In genomic region chr15:71316911-71317310, GRCh38 we compare ENCODE assay signal across 17 cellular contexts.
"Had no signal": no experiment of that assay in that cellular context is flagged by ENCODE, and none has a peak within 500 bp of the region (broad histone marks: within the 10 kb centered on the region; RNA-seq: fewer than 3 reads in every experiment).

No MANE protein-coding gene starts in this region.

- ATAC-seq: activated CD8-positive, alpha-beta T cell treated with anti-CD3 and anti-CD28 coated beads, Interleukin-2, amount 10 ng/mL, durations not matched to agents 7 days and 5 days; WTC11 had no signal

- H3K9ac ChIP-seq: KMS-11 had no signal

- H3K4me2 ChIP-seq: KMS-11 had no signal

- H3K27ac ChIP-seq: KMS-11 had no signal

- DNase-seq: activated CD4-positive, alpha-beta T cell treated with anti-CD3 and anti-CD28 coated beads for 48 hours; activated CD4-positive, alpha-beta T cell treated with anti-CD3 and anti-CD28 coated beads, Interleukin-2, amount 50 U/mL, for 4 hours; activated CD4-positive, CD25-positive, alpha-beta regulatory T cell treated with anti-CD3 and anti-CD28 coated beads, Interleukin-2, amount 50 U/mL, for 72 hours; activated CD8-positive, alpha-beta memory T cell treated with anti-CD3 and anti-CD28 coated beads, Interleukin-2, amount 50 U/mL, for 48 hours; activated CD8-positive, alpha-beta T cell treated with anti-CD3 and anti-CD28 coated beads, Interleukin-2, amount 10 ng/mL, durations not matched to agents 7 days and 5 days; activated naive CD4-positive, alpha-beta T cell; activated T-cell treated with anti-CD3 and anti-CD28 coated beads, Interleukin-2, amount 50 U/mL, for 1 hour; cerebellar nuclear complex; NCI-H1092; NCI-H1417; NCI-H1694 treated with DMSO at 0.1 percent for 48 hours; NCI-H2029 treated with DMSO at 0.1 percent for 48 hours; NCI-H510A treated with DMSO at 0.1 percent for 48 hours; NCI-H69; SHP77 treated with DMSO at 0.1 percent for 48 hours had no signal
